Comparison of ENCODE assay signal across 11 cellular contexts in the genomic region with DNA sequence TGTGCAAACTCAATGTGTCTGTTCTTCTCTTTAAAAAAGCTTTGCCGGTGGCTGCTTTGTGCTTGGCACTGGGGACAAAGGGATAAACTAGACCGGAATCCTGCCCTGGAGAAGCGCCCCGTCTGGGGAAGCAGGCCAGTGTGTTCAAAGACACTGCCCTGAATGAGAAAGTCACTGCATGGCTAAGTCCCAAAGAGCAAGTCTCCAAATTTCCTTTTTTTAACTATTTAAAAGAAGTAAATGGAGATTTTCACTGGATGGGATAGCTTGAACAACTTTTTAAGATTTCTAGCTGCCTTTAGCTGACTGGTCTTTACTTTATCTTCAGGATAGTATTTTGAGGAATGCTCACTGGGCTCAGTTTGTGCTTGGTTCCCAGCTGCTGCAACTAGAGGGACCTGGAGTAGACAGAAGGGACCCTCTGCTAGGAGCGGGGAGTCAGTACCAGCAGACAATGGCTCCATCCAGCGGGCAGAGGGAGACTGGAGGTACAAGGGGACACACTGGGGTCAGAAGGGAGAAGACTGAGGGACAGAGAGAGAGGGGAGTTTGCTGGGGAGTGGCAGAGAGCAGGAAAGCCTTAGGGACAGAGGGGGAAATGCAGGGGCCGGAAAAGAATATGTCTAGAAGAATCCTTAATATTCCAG. TPM values are rescaled to one million over a fixed set of nuclear protein-coding genes. Genes with fewer than 3 reads are reported as not detected.
DNase-seq lines count a peak whose midpoint lies in the region; ATAC-seq and TF ChIP-seq lines count a peak whose summit lies in the region.
"Had no signal": no experiment of that assay in that cellular context is flagged by ENCODE, and none has a peak within 500 bp of the region (broad histone marks: within the 10 kb centered on the region; RNA-seq: fewer than 3 reads in every experiment).

No MANE protein-coding gene starts in this region.

- intact Hi-C loops in activated CD4-positive, alpha-beta T cell treated with anti-CD3 and anti-CD28 coated beads for 36 hours (cut with DNase I, micrococcal nuclease), result no loop called here
- intact Hi-C loops in left ventricle myocardium inferior (cut with micrococcal nuclease), result no loop called here

- H3K27me3 ChIP-seq in WERI-Rb-1 (ENCODE audit: insufficient read depth, low read depth, severe bottlenecking), result no peaks in the 10 kb centered on the region
- no peaks in the 10 kb centered on the region for H3K27me3 ChIP-seq in left ventricle myocardium inferior (ENCODE audit: low read depth)
- no peaks in the 10 kb centered on the region for H3K27me3 ChIP-seq in upper lobe of left lung

- peaks cover 24% of the 10 kb centered on the region for H3K27me3 Mint-ChIP-seq in activated CD4-positive, alpha-beta T cell treated with anti-CD3 and anti-CD28 coated beads for 36 hours

- H3K36me3 Mint-ChIP-seq in activated CD4-positive, alpha-beta T cell treated with anti-CD3 and anti-CD28 coated beads for 36 hours (ENCODE audit: low read depth), result no peaks in the 10 kb centered on the region

- CTCF ChIA-PET in activated CD4-positive, alpha-beta T cell treated with anti-CD3 and anti-CD28 coated beads for 36 hours (lab: Charles Lee), result interaction anchor here (0.5 to 0.8 kb wide), 3 partner anchors 21 to 190 kb away, joined by 3 to 5 read pairs (median 4); no protein-coding TSS in a partner anchor

- H3K36me3 ChIP-seq in WERI-Rb-1, result no peaks in the 10 kb centered on the region
- H3K36me3 ChIP-seq in left ventricle myocardium inferior, result no peaks in the 10 kb centered on the region
- no peaks in the 10 kb centered on the region for H3K36me3 ChIP-seq in upper lobe of left lung
- H3K36me3 ChIP-seq: thoracic aorta had no signal

- TF ChIP-seq EP300 in upper lobe of left lung (IDR thresholded peaks at IDR 0.05), result no peak

- H3K9me3 ChIP-seq in WERI-Rb-1 (ENCODE audit: severe bottlenecking) (no peaks in the 10 kb centered on the region), left ventricle myocardium inferior (replicated peaks) (no peaks in the 10 kb centered on the region), upper lobe of left lung (no peaks in the 10 kb centered on the region)
- H3K9me3 ChIP-seq: thoracic aorta had no signal

- H3K27ac ChIP-seq in WERI-Rb-1, result no peak overlapping the region
- peak overlapping the region; percentile 72 for H3K27ac ChIP-seq in left ventricle myocardium inferior (replicated peaks)
- H3K27ac ChIP-seq in upper lobe of left lung, result peak overlapping the region in 3 of 4 donors; percentile 13 to 74 (median 16)
- H3K27ac ChIP-seq: thoracic aorta had no signal

- no peak overlapping the region for H3K4me3 ChIP-seq in WERI-Rb-1 (ENCODE audit: low read depth, low read length)
- H3K4me3 ChIP-seq in left ventricle myocardium inferior, result no peak overlapping the region
- no peak overlapping the region for H3K4me3 ChIP-seq in upper lobe of left lung
- H3K4me3 ChIP-seq: thoracic aorta had no signal

- no peak overlapping the region for H3K27ac Mint-ChIP-seq in activated CD4-positive, alpha-beta T cell treated with anti-CD3 and anti-CD28 coated beads for 36 hours
- H3K27ac Mint-ChIP-seq: B cell had no signal

- H3K4me1 ChIP-seq in left ventricle myocardium inferior (peaks cover 43% of the 10 kb centered on the region), upper lobe of left lung (peaks cover 31 to 54% (median 40%) of the 10 kb centered on the region in 4 donors)

- no peak for ATAC-seq in activated CD4-positive, alpha-beta T cell treated with anti-CD3 and anti-CD28 coated beads for 36 hours
- ATAC-seq in upper lobe of left lung (ENCODE audit: low FRiP score in 2 of 2) (no peak), HG03342 (IDR thresholded peaks at IDR 0.05; ENCODE audit: unreplicated experiment) (no peak), HG03135 (IDR thresholded peaks at IDR 0.05; ENCODE audit: unreplicated experiment) (no peak)

- WGBS in upper lobe of left lung, 2 donors, result 67 to 73% methylated on average over 7 of the region's 7 CpGs

- POLR2A ChIA-PET in activated CD4-positive, alpha-beta T cell treated with anti-CD3 and anti-CD28 coated beads for 36 hours (lab: Charles Lee), result no interaction called here

- DNase-seq in activated CD4-positive, alpha-beta T cell treated with anti-CD3 and anti-CD28 coated beads for 36 hours, result peak; percentile 16
- DNase-seq in activated CD4-positive, alpha-beta T cell treated with anti-CD3 and anti-CD28 coated beads for 4 hours, result no peak
- DNase-seq in WERI-Rb-1 (peak; percentile 88), left ventricle myocardium inferior (no peak), upper lobe of left lung (no peak), hippocampal formation (lab: John Stamatoyannopoulos, UW) (no peak)
- DNase-seq: KG1 had no signal

- H3K4me3 Mint-ChIP-seq in activated CD4-positive, alpha-beta T cell treated with anti-CD3 and anti-CD28 coated beads for 36 hours, result no peak overlapping the region
- H3K4me3 Mint-ChIP-seq: B cell had no signal

- no peaks in the 10 kb centered on the region for H3K4me1 Mint-ChIP-seq in activated CD4-positive, alpha-beta T cell treated with anti-CD3 and anti-CD28 coated beads for 36 hours
- H3K4me1 Mint-ChIP-seq: B cell had no signal

- no peak for TF ChIP-seq POLR2A in upper lobe of left lung (IDR thresholded peaks at IDR 0.05)

- no peaks in the 10 kb centered on the region for H3K9me3 Mint-ChIP-seq in activated CD4-positive, alpha-beta T cell treated with anti-CD3 and anti-CD28 coated beads for 36 hours (ENCODE audit: low read depth)

- peak; percentile 84 for TF ChIP-seq CTCF in WERI-Rb-1 (IDR thresholded peaks at IDR 0.05; ENCODE audit: low read depth, low read length)
- peak; percentile 54 for TF ChIP-seq CTCF in left ventricle myocardium inferior (IDR thresholded peaks at IDR 0.05; ENCODE audit: borderline replicate concordance)
- no peak for TF ChIP-seq CTCF in upper lobe of left lung (IDR thresholded peaks at IDR 0.05)

RNA-seq across cellular contexts. Expression of a gene that starts 22.2 kb away (rescaled TPM):
- 10 to 100 TPM in 1 of 2 experiments, 1 to 10 TPM in 1; 8.9 to 10.3 TPM for total RNA-seq in activated CD4-positive, alpha-beta T cell treated with anti-CD3 and anti-CD28 coated beads for 36 hours
- total RNA-seq in left ventricle myocardium inferior (8.5 TPM), upper lobe of left lung (10 to 100 TPM; 10.5 to 46.7 (median 17.1) TPM)

RNA-seq across cellular contexts. Expression of a gene that starts 55.4 kb away (rescaled TPM):
- 1 to 10 TPM; 8.0 to 8.3 TPM for total RNA-seq in activated CD4-positive, alpha-beta T cell treated with anti-CD3 and anti-CD28 coated beads for 36 hours
- total RNA-seq in left ventricle myocardium inferior (12.1 TPM), upper lobe of left lung (10 to 100 TPM in 2 of 6 donors, 1 to 10 TPM in 4; 2.1 to 19.8 (median 9.5) TPM)
- total RNA-seq: B cell had no signal

Comparison
In these comparisons a context has a peak if more than half of its experiments do, and no peak if none do; other contexts are left out.
1. DNase-seq: peak in activated CD4-positive, alpha-beta T cell treated with anti-CD3 and anti-CD28 coated beads for 36 hours (single experiment) and WERI-Rb-1 (single experiment); none in activated CD4-positive, alpha-beta T cell treated with anti-CD3 and anti-CD28 coated beads for 4 hours (0 of 2), left ventricle myocardium inferior (single experiment), upper lobe of left lung (0 of 2) and hippocampal formation (0 of 2).
2. CTCF ChIP-seq: peak in WERI-Rb-1 (single experiment) and left ventricle myocardium inferior (single experiment); none in upper lobe of left lung (0 of 6).